Comparison of ENCODE assay signal across 8 cellular contexts in the genomic region with DNA sequence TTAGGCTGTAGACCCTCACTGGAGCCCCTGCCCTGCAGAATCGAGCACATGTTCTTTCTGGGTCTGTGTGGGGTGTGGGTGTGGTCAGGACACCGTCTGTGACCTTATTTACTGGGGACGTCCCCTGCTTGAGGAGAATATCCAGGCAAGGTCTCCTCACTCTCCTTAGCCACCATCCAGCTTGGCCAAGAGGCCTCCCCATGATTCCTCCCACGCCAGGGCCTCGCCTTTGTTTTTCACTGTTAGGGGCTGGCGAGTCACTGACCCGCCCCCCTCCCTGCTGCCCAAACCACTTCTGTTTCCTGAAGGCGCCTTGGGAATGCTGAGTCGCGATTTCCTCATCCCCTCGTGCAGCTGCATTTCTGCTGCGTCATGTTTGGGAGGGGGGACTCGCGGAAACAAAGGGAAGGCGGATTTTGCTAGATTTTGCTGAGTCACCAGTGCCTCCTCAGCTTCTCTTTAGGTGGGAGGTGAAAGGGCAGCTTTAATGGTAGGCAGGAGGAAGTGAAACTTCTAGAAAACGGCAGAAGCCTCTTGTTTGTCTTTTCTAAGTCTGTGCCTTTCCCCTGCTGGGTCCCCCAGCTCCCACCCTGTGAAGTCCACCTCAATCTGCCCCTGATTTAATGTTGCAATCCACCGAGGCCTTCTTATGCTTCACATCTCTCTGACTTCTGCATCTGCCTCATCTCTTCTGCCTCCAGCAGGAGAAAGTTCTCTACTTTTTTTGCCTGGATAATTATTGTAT. TPM values are rescaled to one million over a fixed set of nuclear protein-coding genes. Genes with fewer than 3 reads are reported as not detected.
A peak's percentile ranks its signal among the peaks of the same experiment; 100 is the strongest.
DNase-seq lines count a peak whose midpoint lies in the region; ATAC-seq, FAIRE-seq and TF ChIP-seq lines count a peak whose summit lies in the region.

No MANE protein-coding gene starts in this region.

- H3K27ac Mint-ChIP-seq in activated T-helper 2 cell treated with anti-CD3 and anti-CD28 coated beads, Interferon-gamma antibody, Interleukin-2, Interleukin-4, amounts not matched to agents 10 μg/mL and 5 μg/mL and 100 μg/mL, durations not matched to agents 14 hours and 24 hours and 36 hours = peak overlapping the region; percentile 73
- H3K27ac Mint-ChIP-seq in natural killer cell treated with Interleukin-12 subunit alpha and Interleukin-12 subunit beta and Interleukin-15 and Interleukin-18, amount 100 ng/mL, for 72 hours = peak overlapping the region; percentile 78 to 84

- H3K9me3 Mint-ChIP-seq in activated T-helper 2 cell treated with anti-CD3 and anti-CD28 coated beads, Interferon-gamma antibody, Interleukin-2, Interleukin-4, amounts not matched to agents 10 μg/mL and 5 μg/mL and 100 μg/mL, durations not matched to agents 14 hours and 24 hours and 36 hours = no peaks in the 10 kb centered on the region
- no peaks in the 10 kb centered on the region for H3K9me3 Mint-ChIP-seq in natural killer cell treated with Interleukin-12 subunit alpha and Interleukin-12 subunit beta and Interleukin-15 and Interleukin-18, amount 100 ng/mL, for 72 hours

- H3K36me3 ChIP-seq in upper lobe of left lung = no peaks in the 10 kb centered on the region

- intact Hi-C loops in activated T-helper 2 cell treated with anti-CD3 and anti-CD28 coated beads, Interferon-gamma antibody, Interleukin-2, Interleukin-4, amounts not matched to agents 10 μg/mL and 5 μg/mL and 100 μg/mL, durations not matched to agents 14 hours and 24 hours and 36 hours (cut with micrococcal nuclease) = no loop called here

- peak overlapping the region; percentile 71 to 89 (median 80) for H3K27ac ChIP-seq in upper lobe of left lung

- DNase-seq in AG20443 (ENCODE audit: low spot score) (peak; percentile 94), GM18507 (ENCODE audit: extremely low spot score, insufficient read length, low read depth) (no peak), NCI-H69 (lab: John Stamatoyannopoulos, UW) (peak; percentile 98), foreskin melanocyte (peak; percentile 95), upper lobe of left lung (peak in 1 of 2 donors; percentile 97)
- peak; percentile 20 for DNase-seq in activated T-helper 2 cell treated with anti-CD3 and anti-CD28 coated beads, Interferon-gamma antibody, Interleukin-2, Interleukin-4, amounts not matched to agents 10 μg/mL and 5 μg/mL and 100 μg/mL, durations not matched to agents 14 hours and 24 hours and 36 hours (ENCODE audit: low spot score)
- DNase-seq in natural killer cell treated with Interleukin-12 subunit alpha and Interleukin-12 subunit beta and Interleukin-15 and Interleukin-18, amount 100 ng/mL, for 72 hours (ENCODE audit: low spot score) = no peak

- FAIRE-seq in GM18507 (lab: Jason Lieb, UNC) = peak; percentile 90

- H3K27me3 ChIP-seq in upper lobe of left lung = no peaks in the 10 kb centered on the region

- WGBS in upper lobe of left lung, 2 donors = 6 to 8% methylated on average over 14 to 17 of the region's 17 CpGs

- no peaks in the 10 kb centered on the region for H3K9me3 ChIP-seq in upper lobe of left lung

- peaks cover 25 to 46% (median 31%) of the 10 kb centered on the region in 4 donors for H3K4me1 ChIP-seq in upper lobe of left lung

- peak; percentile 35 for ATAC-seq in HG03097 (IDR thresholded peaks at IDR 0.05; ENCODE audit: low FRiP score, unreplicated experiment)
- no peak for ATAC-seq in natural killer cell treated with Interleukin-12 subunit alpha and Interleukin-12 subunit beta and Interleukin-15 and Interleukin-18, amount 100 ng/mL, for 72 hours
- peak; percentile 73 to 82 for ATAC-seq in upper lobe of left lung (ENCODE audit: low FRiP score in 2 of 2)

- H3K4me3 Mint-ChIP-seq in activated T-helper 2 cell treated with anti-CD3 and anti-CD28 coated beads, Interferon-gamma antibody, Interleukin-2, Interleukin-4, amounts not matched to agents 10 μg/mL and 5 μg/mL and 100 μg/mL, durations not matched to agents 14 hours and 24 hours and 36 hours (ENCODE audit: low read depth) = no peak overlapping the region
- H3K4me3 Mint-ChIP-seq in natural killer cell treated with Interleukin-12 subunit alpha and Interleukin-12 subunit beta and Interleukin-15 and Interleukin-18, amount 100 ng/mL, for 72 hours = peak overlapping the region; percentile 47

- no peak for TF ChIP-seq CTCF in upper lobe of left lung (IDR thresholded peaks at IDR 0.05)

- TF ChIP-seq EP300 in upper lobe of left lung (IDR thresholded peaks at IDR 0.05) = peak in 2 of 4 donors; percentile 88 to 94

- peaks cover 11% of the 10 kb centered on the region for H3K27me3 Mint-ChIP-seq in activated T-helper 2 cell treated with anti-CD3 and anti-CD28 coated beads, Interferon-gamma antibody, Interleukin-2, Interleukin-4, amounts not matched to agents 10 μg/mL and 5 μg/mL and 100 μg/mL, durations not matched to agents 14 hours and 24 hours and 36 hours (ENCODE audit: low read depth)
- H3K27me3 Mint-ChIP-seq in natural killer cell treated with Interleukin-12 subunit alpha and Interleukin-12 subunit beta and Interleukin-15 and Interleukin-18, amount 100 ng/mL, for 72 hours = no peaks in the 10 kb centered on the region

- H3K4me1 Mint-ChIP-seq in activated T-helper 2 cell treated with anti-CD3 and anti-CD28 coated beads, Interferon-gamma antibody, Interleukin-2, Interleukin-4, amounts not matched to agents 10 μg/mL and 5 μg/mL and 100 μg/mL, durations not matched to agents 14 hours and 24 hours and 36 hours (ENCODE audit: low read depth) = peaks cover 24% of the 10 kb centered on the region
- peaks cover 26 to 27% of the 10 kb centered on the region in 2 donors for H3K4me1 Mint-ChIP-seq in natural killer cell treated with Interleukin-12 subunit alpha and Interleukin-12 subunit beta and Interleukin-15 and Interleukin-18, amount 100 ng/mL, for 72 hours (ENCODE audit: low read depth in 2 of 2)

- peak overlapping the region in 1 of 4 donors; percentile 6 for H3K4me3 ChIP-seq in upper lobe of left lung

- H3K36me3 Mint-ChIP-seq in activated T-helper 2 cell treated with anti-CD3 and anti-CD28 coated beads, Interferon-gamma antibody, Interleukin-2, Interleukin-4, amounts not matched to agents 10 μg/mL and 5 μg/mL and 100 μg/mL, durations not matched to agents 14 hours and 24 hours and 36 hours (ENCODE audit: low read depth) = no peaks in the 10 kb centered on the region
- no peaks in the 10 kb centered on the region for H3K36me3 Mint-ChIP-seq in natural killer cell treated with Interleukin-12 subunit alpha and Interleukin-12 subunit beta and Interleukin-15 and Interleukin-18, amount 100 ng/mL, for 72 hours

- TF ChIP-seq POLR2A in upper lobe of left lung (IDR thresholded peaks at IDR 0.05) = peak in 1 of 4 donors; percentile 63

RNA-seq across cellular contexts. Expression of a gene that starts 4.0 kb away (rescaled TPM):
- total RNA-seq in activated T-helper 2 cell treated with anti-CD3 and anti-CD28 coated beads, Interferon-gamma antibody, Interleukin-2, Interleukin-4, amounts not matched to agents 10 μg/mL and 5 μg/mL and 100 μg/mL, durations not matched to agents 14 hours and 24 hours and 36 hours = 1.0 and 1.3 TPM in 2 replicates
- 1 to 10 TPM; 4.9 to 7.3 TPM for total RNA-seq in natural killer cell treated with Interleukin-12 subunit alpha and Interleukin-12 subunit beta and Interleukin-15 and Interleukin-18, amount 100 ng/mL, for 72 hours
- 100 to 1,000 TPM in 1 of 6 donors, 10 to 100 TPM in 5; 22.0 to 306 (median 77.9) TPM for total RNA-seq in upper lobe of left lung

RNA-seq across cellular contexts. Expression of a gene that starts 23.0 kb away (rescaled TPM):
- total RNA-seq in activated T-helper 2 cell treated with anti-CD3 and anti-CD28 coated beads, Interferon-gamma antibody, Interleukin-2, Interleukin-4, amounts not matched to agents 10 μg/mL and 5 μg/mL and 100 μg/mL, durations not matched to agents 14 hours and 24 hours and 36 hours = 270 and 286 TPM in 2 replicates
- 100 to 1,000 TPM; 169 to 339 TPM for total RNA-seq in natural killer cell treated with Interleukin-12 subunit alpha and Interleukin-12 subunit beta and Interleukin-15 and Interleukin-18, amount 100 ng/mL, for 72 hours
- 10 to 100 TPM in 5 of 6 donors, 1 to 10 TPM in 1; 9.8 to 34.4 (median 20.2) TPM for total RNA-seq in upper lobe of left lung

Comparison
In these comparisons a context has a peak if more than half of its experiments do, and no peak if none do; other contexts are left out.
1. DNase-seq: peak in AG20443 (single experiment), NCI-H69 (single experiment), activated T-helper 2 cell treated with anti-CD3 and anti-CD28 coated beads, Interferon-gamma antibody, Interleukin-2, Interleukin-4, amounts not matched to agents 10 μg/mL and 5 μg/mL and 100 μg/mL, durations not matched to agents 14 hours and 24 hours and 36 hours (single experiment) and foreskin melanocyte (single experiment); none in GM18507 (single experiment) and natural killer cell treated with Interleukin-12 subunit alpha and Interleukin-12 subunit beta and Interleukin-15 and Interleukin-18, amount 100 ng/mL, for 72 hours (single experiment).
2. ATAC-seq: peak in HG03097 (single experiment) and upper lobe of left lung (2 of 2); none in natural killer cell treated with Interleukin-12 subunit alpha and Interleukin-12 subunit beta and Interleukin-15 and Interleukin-18, amount 100 ng/mL, for 72 hours (0 of 2).